11 cellular contexts compared by ENCODE assay signal in the genomic region with DNA sequence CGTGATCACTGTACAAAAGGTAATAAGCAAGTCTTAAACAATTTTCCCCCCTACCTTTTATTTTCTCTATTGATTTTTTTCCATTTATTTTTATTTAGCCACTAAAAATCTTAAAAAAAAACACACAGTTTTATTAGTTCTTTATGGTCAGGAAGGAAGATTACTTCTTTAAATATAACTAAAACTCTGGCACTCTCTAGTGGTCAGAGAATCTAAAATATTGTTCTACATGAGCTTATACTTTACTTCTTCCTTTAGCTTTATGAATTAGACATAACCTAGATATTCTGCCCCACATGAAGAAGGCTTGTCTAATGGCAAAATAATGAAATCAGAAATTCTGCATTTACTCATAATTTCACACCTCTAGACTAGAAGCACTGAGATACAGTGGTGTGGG.
DNase-seq lines count a peak whose midpoint lies in the region; ATAC-seq and TF ChIP-seq lines count a peak whose summit lies in the region.
"Had no signal": no experiment of that assay in that cellular context is flagged by ENCODE, and none has a peak within 500 bp of the region (broad histone marks: within the 10 kb centered on the region; RNA-seq: fewer than 3 reads in every experiment).

No MANE protein-coding gene starts in this region.

- no peak overlapping the region for H3K27ac ChIP-seq in OCI-LY1 (ENCODE audit: low read depth, low read length, poor library complexity, severe bottlenecking)
- no peak overlapping the region for H3K27ac ChIP-seq in endodermal cell (ENCODE audit: low read depth, low read length)
- H3K27ac ChIP-seq in smooth muscle cell (ENCODE audit: low read depth) = no peak overlapping the region
- H3K27ac ChIP-seq: SK-N-MC had no signal

- CTCF ChIA-PET in activated CD4-positive, alpha-beta memory T cell treated with anti-CD3 and anti-CD28 coated beads, Interleukin-2, amount 10 ng/mL, durations not matched to agents 7 days and 5 days (lab: Charles Lee) = interaction anchor here (0.8 to 1.2 kb wide), 2 partner anchors 9 to 451 kb away, joined by 3 read pairs; no protein-coding TSS in a partner anchor

- no peaks in the 10 kb centered on the region for H3K4me1 ChIP-seq in OCI-LY1 (ENCODE audit: insufficient read depth, low read length, severe bottlenecking)
- no peaks in the 10 kb centered on the region for H3K4me1 ChIP-seq in endodermal cell (ENCODE audit: control insufficient read depth, insufficient read depth, low read length)
- no peaks in the 10 kb centered on the region for H3K4me1 ChIP-seq in smooth muscle cell (ENCODE audit: low read depth)

- peaks cover 48% of the 10 kb centered on the region; the same call in 1 of the 2 replicates for H3K36me3 ChIP-seq in OCI-LY1 (ENCODE audit: insufficient read depth, low read length)
- H3K36me3 ChIP-seq in endodermal cell (ENCODE audit: control insufficient read depth, insufficient read depth, low read length) = peaks cover 50% of the 10 kb centered on the region
- H3K36me3 ChIP-seq in smooth muscle cell (ENCODE audit: low read depth) = no peaks in the 10 kb centered on the region

- H3K4me1 Mint-ChIP-seq in endodermal cell = no peaks in the 10 kb centered on the region
- H3K4me1 Mint-ChIP-seq in activated CD4-positive, alpha-beta memory T cell treated with anti-CD3 and anti-CD28 coated beads, Interleukin-2, amount 10 ng/mL, durations not matched to agents 7 days and 5 days = no peaks in the 10 kb centered on the region
- H3K4me1 Mint-ChIP-seq: B cell had no signal

- H3K27me3 ChIP-seq in OCI-LY1 (ENCODE audit: insufficient read depth, low read length) (no peaks in the 10 kb centered on the region), endodermal cell (ENCODE audit: control insufficient read depth, insufficient read depth, low read length, poor library complexity, severe bottlenecking) (no peaks in the 10 kb centered on the region), smooth muscle cell (ENCODE audit: low read depth) (no peaks in the 10 kb centered on the region)

- H3K36me3 Mint-ChIP-seq in endodermal cell (ENCODE audit: low read depth) = peaks cover 14% of the 10 kb centered on the region
- H3K36me3 Mint-ChIP-seq in activated CD4-positive, alpha-beta memory T cell treated with anti-CD3 and anti-CD28 coated beads, Interleukin-2, amount 10 ng/mL, durations not matched to agents 7 days and 5 days (ENCODE audit: low read depth) = peaks cover 12% of the 10 kb centered on the region

- H3K9me3 Mint-ChIP-seq in endodermal cell = no peaks in the 10 kb centered on the region
- H3K9me3 Mint-ChIP-seq in activated CD4-positive, alpha-beta memory T cell treated with anti-CD3 and anti-CD28 coated beads, Interleukin-2, amount 10 ng/mL, durations not matched to agents 7 days and 5 days = no peaks in the 10 kb centered on the region

- no peak overlapping the region for H3K4me2 ChIP-seq in OCI-LY1 (ENCODE audit: low read length)
- H3K4me2 ChIP-seq in smooth muscle cell = no peak overlapping the region

- H3K9ac ChIP-seq in OCI-LY1 (ENCODE audit: low read length) = no peak overlapping the region
- no peak overlapping the region for H3K9ac ChIP-seq in endodermal cell (ENCODE audit: extremely low read depth, low read length, poor library complexity, severe bottlenecking)
- H3K9ac ChIP-seq in smooth muscle cell (ENCODE audit: low read depth) = no peak overlapping the region

- ATAC-seq in HG02798 (IDR thresholded peaks at IDR 0.05; ENCODE audit: poor library complexity, unreplicated experiment) = no peak

- H3F3A ChIP-seq in OCI-LY1 (ENCODE audit: insufficient read depth, low read length) (no peaks in the 10 kb centered on the region), smooth muscle cell (ENCODE audit: low read depth) (no peaks in the 10 kb centered on the region)

- no peak overlapping the region for H2AFZ ChIP-seq in OCI-LY1 (ENCODE audit: low read length)
- no peak overlapping the region for H2AFZ ChIP-seq in smooth muscle cell (ENCODE audit: low read depth)

- H3K27me3 Mint-ChIP-seq in endodermal cell (ENCODE audit: insufficient read depth) = no peaks in the 10 kb centered on the region
- no peaks in the 10 kb centered on the region for H3K27me3 Mint-ChIP-seq in activated CD4-positive, alpha-beta memory T cell treated with anti-CD3 and anti-CD28 coated beads, Interleukin-2, amount 10 ng/mL, durations not matched to agents 7 days and 5 days
- H3K27me3 Mint-ChIP-seq: B cell had no signal

- H3K9me3 ChIP-seq in OCI-LY1 (ENCODE audit: low read length) (no peaks in the 10 kb centered on the region), endodermal cell (ENCODE audit: control insufficient read depth, low read length) (no peaks in the 10 kb centered on the region), smooth muscle cell (replicated peaks; ENCODE audit: low read depth) (no peaks in the 10 kb centered on the region)

- no peaks in the 10 kb centered on the region for H3K9me2 ChIP-seq in OCI-LY1 (ENCODE audit: low read depth, low read length)

- H3K79me2 ChIP-seq in OCI-LY1 (ENCODE audit: insufficient read depth, low read length) = no peaks in the 10 kb centered on the region
- no peaks in the 10 kb centered on the region for H3K79me2 ChIP-seq in smooth muscle cell (ENCODE audit: low read depth)

- POLR2A ChIA-PET in activated CD4-positive, alpha-beta memory T cell treated with anti-CD3 and anti-CD28 coated beads, Interleukin-2, amount 10 ng/mL, durations not matched to agents 7 days and 5 days (lab: Charles Lee) = no interaction called here

- H4K20me1 ChIP-seq in OCI-LY1 (ENCODE audit: insufficient read depth, low read length) (no peaks in the 10 kb centered on the region), smooth muscle cell (ENCODE audit: low read depth) (no peaks in the 10 kb centered on the region)

- peak; percentile 8 for DNase-seq in NOMO-1 treated with DMSO at 0.1 percent for 48 hours (lab: John Stamatoyannopoulos, UW; ENCODE audit: unreplicated experiment)
- no peak for DNase-seq in NOMO-1 treated with dmso at 0.1 percent for 144 hours (lab: John Stamatoyannopoulos, UW; ENCODE audit: unreplicated experiment)
- DNase-seq in endodermal cell = no peak
- no peak for DNase-seq in smooth muscle cell (lab: John Stamatoyannopoulos, UW; ENCODE audit: unreplicated experiment)
- DNase-seq in SHP77 treated with DMSO at 0.1 percent for 48 hours (lab: John Stamatoyannopoulos, UW) = no peak
- no peak for DNase-seq in activated CD4-positive, alpha-beta memory T cell treated with anti-CD3 and anti-CD28 coated beads, Interleukin-2, amount 10 ng/mL, durations not matched to agents 7 days and 5 days
- DNase-seq: amniotic stem cell had no signal

- peak; percentile 32; the same call in 1 of the 2 replicates for TF ChIP-seq CTCF in OCI-LY1 (IDR thresholded peaks at IDR 0.05; ENCODE audit: low read length)
- TF ChIP-seq CTCF in endodermal cell (conservative IDR thresholded peaks at IDR 0.05) = peak; percentile 16
- TF ChIP-seq CTCF in smooth muscle cell (IDR thresholded peaks at IDR 0.05; ENCODE audit: borderline replicate concordance, insufficient read depth, poor library complexity, severe bottlenecking) = peak; percentile 23

- H3K4me3 Mint-ChIP-seq in endodermal cell = no peak overlapping the region
- H3K4me3 Mint-ChIP-seq in activated CD4-positive, alpha-beta memory T cell treated with anti-CD3 and anti-CD28 coated beads, Interleukin-2, amount 10 ng/mL, durations not matched to agents 7 days and 5 days = no peak overlapping the region
- H3K4me3 Mint-ChIP-seq: B cell had no signal

- H3K4me3 ChIP-seq in OCI-LY1 (ENCODE audit: low read depth, low read length, poor library complexity, severe bottlenecking) (no peak overlapping the region), endodermal cell (ENCODE audit: low read length) (no peak overlapping the region), smooth muscle cell (no peak overlapping the region)
- H3K4me3 ChIP-seq: SK-N-MC had no signal

- 91% methylated on average over 1 of the region's 1 CpG; no CpG with 5 or more reads in 1 of the 2 experiments for WGBS in endodermal cell (ENCODE audit: insufficient coverage in 1 of 2, insufficient read length in 1 of 2), 2 experiments
- 96% methylated on average over 1 of the region's 1 CpG for WGBS in smooth muscle cell (ENCODE audit: low lambda C conversion rate)

- no peak overlapping the region for H3K27ac Mint-ChIP-seq in endodermal cell
- no peak overlapping the region for H3K27ac Mint-ChIP-seq in activated CD4-positive, alpha-beta memory T cell treated with anti-CD3 and anti-CD28 coated beads, Interleukin-2, amount 10 ng/mL, durations not matched to agents 7 days and 5 days
- H3K27ac Mint-ChIP-seq: B cell had no signal
